Comparison of ENCODE assay signal across 29 cellular contexts in the genomic region with DNA sequence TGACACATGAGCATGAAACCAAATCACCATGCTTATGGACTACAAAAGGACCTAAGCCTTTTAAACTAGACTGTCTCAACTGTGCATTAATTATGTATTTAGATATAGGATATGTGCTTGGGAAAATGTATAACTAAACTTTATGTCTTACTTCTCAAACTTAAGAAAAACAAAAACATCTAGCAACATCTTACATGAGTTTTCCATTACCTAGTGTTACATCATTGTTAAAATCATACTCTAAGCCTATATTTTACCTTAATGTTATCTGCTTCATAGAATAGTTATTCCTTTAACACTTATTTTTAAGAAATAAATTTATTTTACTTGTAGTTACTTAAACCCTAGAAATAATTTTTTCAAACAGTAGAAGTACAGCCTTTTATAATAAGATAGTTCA. TPM values are rescaled to one million over a fixed set of nuclear protein-coding genes. Genes with fewer than 3 reads are reported as not detected.
A peak's percentile ranks its signal among the peaks of the same experiment; 100 is the strongest.
DNase-seq lines count a peak whose midpoint lies in the region; ATAC-seq, FAIRE-seq and TF ChIP-seq lines count a peak whose summit lies in the region.
"Had no signal": no experiment of that assay in that cellular context is flagged by ENCODE, and none has a peak within 500 bp of the region (broad histone marks: within the 10 kb centered on the region; RNA-seq: fewer than 3 reads in every experiment).

No MANE protein-coding gene starts in this region.

- POLR2A ChIA-PET in A549 (lab: Yijun Ruan, JAX) = interaction anchor here (0.7 kb wide), 1 partner anchor 223 kb away, joined by 6 read pairs; the partner anchor contains the start of gene FAM53C
- POLR2A ChIA-PET in CD4-positive, alpha-beta memory T cell (lab: Charles Lee; ENCODE audit: partially characterized antibody) = no interaction called here

- no peaks in the 10 kb centered on the region for H3K4me1 ChIP-seq in A549
- no peaks in the 10 kb centered on the region for H3K4me1 ChIP-seq in kidney (ENCODE audit: control insufficient read depth in 1 of 2, insufficient read depth in 1 of 2, low read depth in 1 of 2, low read length in 2 of 2)
- no peaks in the 10 kb centered on the region for H3K4me1 ChIP-seq in CD4-positive, alpha-beta memory T cell (ENCODE audit: insufficient read depth, low read length)
- H3K4me1 ChIP-seq: BE2C, BLaER1, Caco-2 had no signal

- intact Hi-C loops in kidney (cut with DNase I) = no loop called here
- intact Hi-C loops in CD4-positive, alpha-beta memory T cell (cut with micrococcal nuclease) = no loop called here

- no peaks in the 10 kb centered on the region for H3K9me3 Mint-ChIP-seq in CD4-positive, alpha-beta memory T cell
- H3K9me3 Mint-ChIP-seq: CD4-positive, CD25-positive, alpha-beta regulatory T cell; CD8-positive, alpha-beta T cell had no signal

- TF ChIP-seq POLR2A in A549 (IDR thresholded peaks at IDR 0.05; ENCODE audit: low read length) = no peak

- no peaks in the 10 kb centered on the region for H3K4me1 Mint-ChIP-seq in CD4-positive, alpha-beta memory T cell
- H3K4me1 Mint-ChIP-seq: CD4-positive, CD25-positive, alpha-beta regulatory T cell had no signal

- no peak overlapping the region for H3K27ac Mint-ChIP-seq in CD4-positive, alpha-beta memory T cell
- H3K27ac Mint-ChIP-seq: CD14-positive monocyte; CD4-positive, CD25-positive, alpha-beta regulatory T cell; CD8-positive, alpha-beta T cell had no signal

- peak; percentile 97 for FAIRE-seq in A549 (lab: Jason Lieb, UNC)
- peak; percentile 18 for FAIRE-seq in RCC 7860 (lab: Jason Lieb, UNC)
- peak; percentile 76 for FAIRE-seq in colon (lab: Jason Lieb, UNC)
- FAIRE-seq in kidney (lab: Jason Lieb, UNC) = peak; percentile 3
- FAIRE-seq: G401.6, GM12891, GM19239 had no signal

- peaks cover 4% of the 10 kb centered on the region for H3K27me3 ChIP-seq in CD4-positive, alpha-beta memory T cell (ENCODE audit: insufficient read depth, low read length)
- H3K27me3 ChIP-seq: BLaER1 had no signal

- peaks cover 3 to 4% of the 10 kb centered on the region in 2 donors for H3K27me3 Mint-ChIP-seq in CD4-positive, alpha-beta memory T cell

- H3K27ac ChIP-seq in A549 = no peak overlapping the region
- no peak overlapping the region for H3K27ac ChIP-seq in kidney (ENCODE audit: low read depth in 2 of 2, low read length in 2 of 2)
- no peak overlapping the region for H3K27ac ChIP-seq in CD4-positive, alpha-beta memory T cell (ENCODE audit: low read depth, low read length)
- H3K27ac ChIP-seq: 22Rv1, BLaER1 had no signal

- H3K4me2 ChIP-seq in A549 = no peak overlapping the region
- H3K4me2 ChIP-seq: BLaER1 had no signal

- H3K4me3 ChIP-seq in A549 = no peak overlapping the region
- no peak overlapping the region for H3K4me3 ChIP-seq in kidney (ENCODE audit: low read length in 2 of 2)
- no peak overlapping the region for H3K4me3 ChIP-seq in CD4-positive, alpha-beta memory T cell (ENCODE audit: low read length in 2 of 2)
- H3K4me3 ChIP-seq: BLaER1 had no signal

- H3K9me3 ChIP-seq in A549 = no peaks in the 10 kb centered on the region
- H3K9me3 ChIP-seq in kidney (ENCODE audit: control insufficient read depth in 1 of 2, low read length in 2 of 2) = no peaks in the 10 kb centered on the region
- no peaks in the 10 kb centered on the region for H3K9me3 ChIP-seq in CD4-positive, alpha-beta memory T cell (ENCODE audit: control insufficient read depth in 1 of 2, low read length in 2 of 2)
- H3K9me3 ChIP-seq: BE2C, BLaER1, Caco-2 had no signal

- TF ChIP-seq CTCF in A549 (IDR thresholded peaks at IDR 0.05) (no peak), kidney (IDR thresholded peaks at IDR 0.05; ENCODE audit: borderline replicate concordance, extremely low read depth, insufficient read depth) (no peak)

- CTCF ChIA-PET in A549 (lab: Yijun Ruan, JAX) = interaction anchor here (0.7 kb wide), 1 partner anchor 1445 kb away, joined by 4 read pairs; no protein-coding TSS in a partner anchor
- CTCF ChIA-PET in CD4-positive, alpha-beta memory T cell (lab: Charles Lee; ENCODE audit: partially characterized antibody) = no interaction called here

- no peaks in the 10 kb centered on the region for H3K36me3 ChIP-seq in kidney (ENCODE audit: control insufficient read depth in 1 of 2, insufficient read depth in 2 of 2, low read length in 2 of 2)
- no peaks in the 10 kb centered on the region for H3K36me3 ChIP-seq in CD4-positive, alpha-beta memory T cell (ENCODE audit: insufficient read depth, low read length)
- H3K36me3 ChIP-seq: BE2C, BLaER1 had no signal

- H3K9ac ChIP-seq in kidney (ENCODE audit: low read length in 2 of 2) = no peak overlapping the region
- H3K9ac ChIP-seq: BLaER1 had no signal

- TF ChIP-seq EP300 in A549 (IDR thresholded peaks at IDR 0.05) = no peak

- no peaks in the 10 kb centered on the region for H3K36me3 Mint-ChIP-seq in CD4-positive, alpha-beta memory T cell
- H3K36me3 Mint-ChIP-seq: CD14-positive monocyte; CD4-positive, CD25-positive, alpha-beta regulatory T cell; CD8-positive, alpha-beta T cell had no signal

- no peak for ATAC-seq in A549
- ATAC-seq: CD8-positive, alpha-beta T cell had no signal

- DNase-seq in A549 (ENCODE audit: low read depth in 1 of 2, low spot score in 1 of 2) (no peak), RCC 7860 (ENCODE audit: low spot score) (no peak), kidney (no peak), DMS79 treated with DMSO at 0.1 percent for 48 hours (lab: John Stamatoyannopoulos, UW) (no peak), iPS-NIHi11 (ENCODE audit: low spot score) (no peak), HK-2 (ENCODE audit: unreplicated experiment) (no peak)
- no peak for DNase-seq in CD4-positive, alpha-beta memory T cell
- DNase-seq: ACHN; BE2C; C1 segment of cervical spinal cord; Caco-2; Calu3; CD4-positive, CD25-positive, alpha-beta regulatory T cell; CD8-positive, alpha-beta T cell; DMS 273 treated with DMSO at 0.1 percent for 48 hours; DMS153; DMS53; DMS79; GF-D8 had no signal

- no peak for TF ChIP-seq RAD21 in A549 (conservative IDR thresholded peaks at IDR 0.05 in 1 of 2, IDR thresholded peaks at IDR 0.05 in 1 of 2)

- H3K4me3 Mint-ChIP-seq in CD4-positive, alpha-beta memory T cell = no peak overlapping the region
- H3K4me3 Mint-ChIP-seq: CD14-positive monocyte; CD4-positive, CD25-positive, alpha-beta regulatory T cell; CD8-positive, alpha-beta T cell had no signal

TF ChIP-seq in A549, 52 proteins besides CTCF, POLR2A, EP300 and RAD21 (continues in another document):
- TF ChIP-seq EHF (CRISPR knock-in tag; IDR thresholded peaks at IDR 0.05) = no peak
- no peak for TF ChIP-seq HOXB13 (CRISPR knock-in tag; IDR thresholded peaks at IDR 0.05; ENCODE audit: low read depth)
- TF ChIP-seq CHD4 (IDR thresholded peaks at IDR 0.05; ENCODE audit: borderline replicate concordance) = no peak
- no peak for TF ChIP-seq NPAS2 (CRISPR knock-in tag; IDR thresholded peaks at IDR 0.05; ENCODE audit: borderline replicate concordance)
- no peak for TF ChIP-seq MAZ (IDR thresholded peaks at IDR 0.05; ENCODE audit: borderline replicate concordance, low read depth, low read length)
- TF ChIP-seq BHLHE40 (IDR thresholded peaks at IDR 0.05; ENCODE audit: low read depth, low read length) = no peak
- TF ChIP-seq ZC3H11A (IDR thresholded peaks at IDR 0.05) = no peak
- TF ChIP-seq ZNF302 (CRISPR knock-in tag; IDR thresholded peaks at IDR 0.05) = no peak
- TF ChIP-seq KDM1A (IDR thresholded peaks at IDR 0.05; ENCODE audit: low read depth) = no peak
- TF ChIP-seq MYC (IDR thresholded peaks at IDR 0.05; ENCODE audit: borderline replicate concordance, low read length) = no peak
- no peak for TF ChIP-seq HMGXB4 (CRISPR knock-in tag; IDR thresholded peaks at IDR 0.05; ENCODE audit: borderline replicate concordance)
- no peak for TF ChIP-seq RFX5 (IDR thresholded peaks at IDR 0.05)
- TF ChIP-seq MAX (IDR thresholded peaks at IDR 0.05) = no peak

RNA-seq across cellular contexts. Expression of gene NME5, which starts 24.0 kb away (rescaled TPM):
- polyA plus RNA-seq in A549 (2011; rRNA removed) (not detected in 2 replicates), A549 (2017; fragmentation: RNase III; extraction: RNeasy Plus Mini Kit Qiagen cat#74134 plus additional on column Dnase treatment) (not detected in 3 replicates), kidney (ENCODE audit: insufficient read depth, low read depth, low replicate concordance) (30.2 TPM)
- polyA plus RNA-seq in A549 (2012; cell fraction: cytosol; rRNA removed) = not detected in 2 replicates
- polyA plus RNA-seq in A549 (2012; cell fraction: nucleus; rRNA removed) = not detected in 2 replicates
- not detected in 2 replicates for polyA minus RNA-seq in A549 (2011; rRNA and poly(A)+ RNA removed)
- total RNA-seq in kidney = 20.6 TPM
- not detected for total RNA-seq in CD4-positive, alpha-beta memory T cell
- polyA plus RNA-seq in CD4-positive, alpha-beta memory T cell = not detected
- total RNA-seq: A673; Caco-2; CD4-positive, CD25-positive, alpha-beta regulatory T cell; CD8-positive, alpha-beta T cell had no signal
- polyA plus RNA-seq: CD14-positive monocyte; CD4-positive, CD25-positive, alpha-beta regulatory T cell had no signal

RNA-seq across cellular contexts. Expression of gene WNT8A, which starts 31.4 kb away (rescaled TPM):
- polyA plus RNA-seq in A549 (2011; rRNA removed) (not detected in 2 replicates), A549 (2017; fragmentation: RNase III; extraction: RNeasy Plus Mini Kit Qiagen cat#74134 plus additional on column Dnase treatment) (not detected in 3 replicates), kidney (ENCODE audit: insufficient read depth, low read depth, low replicate concordance) (not detected)
- not detected in 2 replicates for polyA plus RNA-seq in A549 (2012; cell fraction: cytosol; rRNA removed)
- not detected in 2 replicates for polyA plus RNA-seq in A549 (2012; cell fraction: nucleus; rRNA removed)
- not detected in 2 replicates for polyA minus RNA-seq in A549 (2011; rRNA and poly(A)+ RNA removed)
- total RNA-seq in kidney = not detected
- total RNA-seq in CD4-positive, alpha-beta memory T cell = not detected
- under 1 TPM in 1 of 2 donors, not detected in 1; 0.22 TPM for polyA plus RNA-seq in CD4-positive, alpha-beta memory T cell
- total RNA-seq: A172; A673; Caco-2; Calu3; CD4-positive, CD25-positive, alpha-beta regulatory T cell; CD8-positive, alpha-beta T cell had no signal
- polyA plus RNA-seq: AG04450; CD14-positive monocyte; CD4-positive, CD25-positive, alpha-beta regulatory T cell had no signal

Comparison
In these comparisons a context has a peak if more than half of its experiments do, and no peak if none do; other contexts are left out.
1. RNA of gene NME5, which starts 24.0 kb away (polyA plus RNA-seq): 30.2 TPM in kidney (single experiment); not detected in A549 and not detected in CD4-positive, alpha-beta memory T cell; every median in the first group is over 10 times any median in the second.